ENCODE assay signal across 16 cellular contexts in genomic region chr7:92964156-92964555, GRCh38.
A peak's percentile ranks its signal among the peaks of the same experiment; 100 is the strongest.
DNase-seq lines count a peak whose midpoint lies in the region; ATAC-seq, FAIRE-seq and TF ChIP-seq lines count a peak whose summit lies in the region.
"Had no signal": no experiment of that assay in that cellular context is flagged by ENCODE, and none has a peak within 500 bp of the region (broad histone marks: within the 10 kb centered on the region; RNA-seq: fewer than 3 reads in every experiment).

No MANE protein-coding gene starts in this region.

- H3K4me1 Mint-ChIP-seq in activated naive CD8-positive, alpha-beta T cell treated with anti-CD3 and anti-CD28 coated beads, Interleukin-2, amount 50 U/mL, for 24 hours: peaks cover 11% of the 10 kb centered on the region
- H3K4me1 Mint-ChIP-seq in activated naive CD8-positive, alpha-beta T cell treated with anti-CD3 and anti-CD28 coated beads for 36 hours: peaks cover 13% of the 10 kb centered on the region
- H3K4me1 Mint-ChIP-seq: CD8-positive, alpha-beta memory T cell had no signal

- no TSS peak for BruUV-seq in K562 (replicated peaks; lab: Mats Ljungman, UMichigan)

- DNase-seq in activated naive CD8-positive, alpha-beta T cell treated with anti-CD3 and anti-CD28 coated beads, Interleukin-2, amount 50 U/mL, for 24 hours: no peak
- no peak for DNase-seq in activated naive CD8-positive, alpha-beta T cell treated with anti-CD3 and anti-CD28 coated beads for 36 hours
- no peak for DNase-seq in K562 (ENCODE audit: extremely low read depth in 1 of 4, low spot score in 3 of 4)
- no peak for DNase-seq in foreskin keratinocyte
- no peak for DNase-seq in SIG-M5 (lab: John Stamatoyannopoulos, UW)
- DNase-seq: Caco-2; CD8-positive, alpha-beta memory T cell; GM23248 had no signal

- H3K4me1 ChIP-seq in K562 (replicated peaks in 1 of 2; ENCODE audit: control insufficient read depth in 2 of 2, insufficient read depth in 2 of 2, low read length in 2 of 2) (no peaks in the 10 kb centered on the region; a peak in 1 of 5 replicates), foreskin keratinocyte (peaks cover 12% of the 10 kb centered on the region)
- H3K4me1 ChIP-seq: A549, BLaER1, Caco-2 had no signal

- H3K27ac ChIP-seq in K562 (ENCODE audit: extremely low read depth, low read depth, low read length) (no peak overlapping the region), foreskin keratinocyte (peak overlapping the region; percentile 2)
- H3K27ac ChIP-seq: A549, BLaER1, GM23248, HL-60 had no signal

- TF ChIP-seq CTCF in K562 (IDR thresholded peaks at IDR 0.05 in 2 of 3, conservative IDR thresholded peaks at IDR 0.05 in 1 of 3; ENCODE audit: insufficient read depth in 2 of 3, low read depth in 1 of 3, low read length in 3 of 3) (no peak), foreskin keratinocyte (conservative IDR thresholded peaks at IDR 0.05) (no peak)

- WGBS in K562 (ENCODE audit: insufficient coverage, low coverage, missing lambda C conversion rate): 24% methylated on average over 4 of the region's 4 CpGs

- H3K4me3 ChIP-seq in K562: no peak overlapping the region
- H3K4me3 ChIP-seq: A549, BLaER1, GM12878, GM23248 had no signal

- H3K27ac Mint-ChIP-seq in activated naive CD8-positive, alpha-beta T cell treated with anti-CD3 and anti-CD28 coated beads, Interleukin-2, amount 50 U/mL, for 24 hours: peak overlapping the region; percentile 44
- no peak overlapping the region for H3K27ac Mint-ChIP-seq in activated naive CD8-positive, alpha-beta T cell treated with anti-CD3 and anti-CD28 coated beads for 36 hours
- H3K27ac Mint-ChIP-seq: CD8-positive, alpha-beta memory T cell had no signal

- H3K36me3 Mint-ChIP-seq in activated naive CD8-positive, alpha-beta T cell treated with anti-CD3 and anti-CD28 coated beads, Interleukin-2, amount 50 U/mL, for 24 hours (ENCODE audit: low read depth): peaks cover 5% of the 10 kb centered on the region
- no peaks in the 10 kb centered on the region for H3K36me3 Mint-ChIP-seq in activated naive CD8-positive, alpha-beta T cell treated with anti-CD3 and anti-CD28 coated beads for 36 hours
- H3K36me3 Mint-ChIP-seq: CD8-positive, alpha-beta memory T cell had no signal

- peaks cover 16% of the 10 kb centered on the region for H3K9me3 Mint-ChIP-seq in activated naive CD8-positive, alpha-beta T cell treated with anti-CD3 and anti-CD28 coated beads, Interleukin-2, amount 50 U/mL, for 24 hours
- H3K9me3 Mint-ChIP-seq in activated naive CD8-positive, alpha-beta T cell treated with anti-CD3 and anti-CD28 coated beads for 36 hours: peaks cover 15% of the 10 kb centered on the region
- H3K9me3 Mint-ChIP-seq: CD8-positive, alpha-beta memory T cell had no signal

- H3K27me3 ChIP-seq in K562 (ENCODE audit: control insufficient read depth in 2 of 2, insufficient read depth in 2 of 2, low read length in 2 of 2) (no peaks in the 10 kb centered on the region), foreskin keratinocyte (no peaks in the 10 kb centered on the region)
- H3K27me3 ChIP-seq: BLaER1 had no signal

- no peaks in the 10 kb centered on the region for H3K79me2 ChIP-seq in K562 (ENCODE audit: control insufficient read depth, insufficient read depth, low read length)

- TF ChIP-seq RAD21 in K562 (CRISPR knock-in tag; conservative IDR thresholded peaks at IDR 0.05 in 1 of 2, IDR thresholded peaks at IDR 0.05 in 1 of 2): no peak

- no peak overlapping the region for H3K9ac ChIP-seq in K562 (ENCODE audit: insufficient read depth in 1 of 2, low read depth in 2 of 2, low read length in 2 of 2)
- H3K9ac ChIP-seq: BLaER1, GM23248 had no signal

- intact Hi-C loops in K562 (cut with micrococcal nuclease): no loop called here

- POLR2A ChIA-PET in K562 (lab: Yijun Ruan, JAX): interaction anchor here (1.1 kb wide), 1 partner anchor 8 kb away, joined by 3 read pairs; no protein-coding TSS in a partner anchor

- FAIRE-seq in K562 (lab: Jason Lieb, UNC): peak; percentile 32
- FAIRE-seq: A549, GM12878, H54 had no signal

- H4K20me1 ChIP-seq in K562 (replicated peaks; ENCODE audit: control insufficient read depth, insufficient read depth, low read length): no peaks in the 10 kb centered on the region
- H4K20me1 ChIP-seq: BLaER1 had no signal

- no peaks in the 10 kb centered on the region for H3K27me3 Mint-ChIP-seq in activated naive CD8-positive, alpha-beta T cell treated with anti-CD3 and anti-CD28 coated beads, Interleukin-2, amount 50 U/mL, for 24 hours
- peaks cover 12% of the 10 kb centered on the region for H3K27me3 Mint-ChIP-seq in activated naive CD8-positive, alpha-beta T cell treated with anti-CD3 and anti-CD28 coated beads for 36 hours

- H3K9me3 ChIP-seq in K562 (replicated peaks; ENCODE audit: control insufficient read depth, insufficient read depth, low read depth, low read length): no peaks in the 10 kb centered on the region
- H3K9me3 ChIP-seq: A549, BLaER1, Caco-2 had no signal

- H3K36me3 ChIP-seq in K562 (ENCODE audit: control insufficient read depth, insufficient read depth, low read length): no peaks in the 10 kb centered on the region
- H3K36me3 ChIP-seq: BLaER1 had no signal

- CTCF ChIA-PET in K562 (lab: Yijun Ruan, JAX; ENCODE audit: low intra/inter-chr PET ratio): no interaction called here

- H2AFZ ChIP-seq in K562 (ENCODE audit: low read depth, low read length): no peak overlapping the region
- H2AFZ ChIP-seq: GM23248 had no signal

- no peaks in the 10 kb centered on the region for H3K9me1 ChIP-seq in K562 (ENCODE audit: control insufficient read depth, insufficient read depth, low read length)

- H3K4me2 ChIP-seq in K562 (ENCODE audit: insufficient read depth, low read length): no peak overlapping the region
- H3K4me2 ChIP-seq: A549, BLaER1 had no signal

- in situ Hi-C loops in K562 (cut with MboI): no loop called here

- H3K4me3 Mint-ChIP-seq in activated naive CD8-positive, alpha-beta T cell treated with anti-CD3 and anti-CD28 coated beads, Interleukin-2, amount 50 U/mL, for 24 hours: no peak overlapping the region
- H3K4me3 Mint-ChIP-seq in activated naive CD8-positive, alpha-beta T cell treated with anti-CD3 and anti-CD28 coated beads for 36 hours: no peak overlapping the region
- H3K4me3 Mint-ChIP-seq: CD8-positive, alpha-beta memory T cell had no signal

- no peak for TF ChIP-seq EP300 in K562 (IDR thresholded peaks at IDR 0.05; ENCODE audit: low read length)

- ATAC-seq in activated naive CD8-positive, alpha-beta T cell treated with anti-CD3 and anti-CD28 coated beads, Interleukin-2, amount 50 U/mL, for 24 hours: no peak
- no peak for ATAC-seq in K562
- no peak for ATAC-seq in foreskin keratinocyte
- ATAC-seq in GM18502 (IDR thresholded peaks at IDR 0.05; ENCODE audit: poor library complexity, unreplicated experiment): no peak
- no peak for ATAC-seq in GM18867 (IDR thresholded peaks at IDR 0.05; ENCODE audit: unreplicated experiment)
- ATAC-seq: A549, GM12878, HCT116 had no signal

- TF ChIP-seq POLR2A in K562 (conservative IDR thresholded peaks at IDR 0.05): no peak

TF ChIP-seq in K562, 482 proteins besides CTCF, POLR2A, EP300 and RAD21:
- TF ChIP-seq BCLAF1 (IDR thresholded peaks at IDR 0.05; ENCODE audit: borderline replicate concordance in 1 of 2, control insufficient read depth in 1 of 2, low read depth in 2 of 2, low read length in 1 of 2) (no peak), ZKSCAN3 (CRISPR knock-in tag; IDR thresholded peaks at IDR 0.05) (no peak), NFIC (IDR thresholded peaks at IDR 0.05) (peak; percentile 75)
TF ChIP-seq in K562: peak in this region for 1.
